8 cellular contexts compared by ENCODE assay signal in genomic region chr18:3585656-3586509, GRCh38.
A peak's percentile ranks its signal among the peaks of the same experiment; 100 is the strongest.
DNase-seq lines count a peak whose midpoint lies in the region; ATAC-seq and TF ChIP-seq lines count a peak whose summit lies in the region.

No MANE protein-coding gene starts in this region.

- ATAC-seq in GM18907 (IDR thresholded peaks at IDR 0.05; ENCODE audit: unreplicated experiment) (peak; percentile 37), HG03432 (IDR thresholded peaks at IDR 0.05; ENCODE audit: unreplicated experiment) (peak; percentile 23)
- ATAC-seq in activated CD4-positive, alpha-beta T cell treated with anti-CD3 and anti-CD28 coated beads for 36 hours = peak; percentile 72

- no peaks in the 10 kb centered on the region for H3K36me3 Mint-ChIP-seq in activated CD4-positive, alpha-beta T cell treated with anti-CD3 and anti-CD28 coated beads for 36 hours (ENCODE audit: low read depth)

- no peak overlapping the region for H3K27ac ChIP-seq in liver (ENCODE audit: low read depth in 1 of 2, low read length in 2 of 2)

- TF ChIP-seq CTCF in AG09319 (IDR thresholded peaks at IDR 0.05; ENCODE audit: low read depth, low read length) = peak; percentile 72
- TF ChIP-seq CTCF in liver (IDR thresholded peaks at IDR 0.05; ENCODE audit: low read depth, low read length, missing input control) = peak; percentile 79

- no peak overlapping the region for H3K4me3 Mint-ChIP-seq in activated CD4-positive, alpha-beta T cell treated with anti-CD3 and anti-CD28 coated beads for 36 hours

- POLR2A ChIA-PET in activated CD4-positive, alpha-beta T cell treated with anti-CD3 and anti-CD28 coated beads for 36 hours (lab: Charles Lee) = interaction anchor here (0.6 to 1.0 kb wide), 3 partner anchors 11 to 138 kb away, joined by 3 to 7 read pairs (median 5); no protein-coding TSS in a partner anchor

- no peaks in the 10 kb centered on the region for H3K9me3 Mint-ChIP-seq in activated CD4-positive, alpha-beta T cell treated with anti-CD3 and anti-CD28 coated beads for 36 hours (ENCODE audit: low read depth)

- intact Hi-C loops in activated CD4-positive, alpha-beta T cell treated with anti-CD3 and anti-CD28 coated beads for 36 hours (cut with DNase I, micrococcal nuclease) = loop anchor here (1.0 to 5.0 kb wide), 9 partner anchors 43 to 931 kb away; partner anchors contain the start of gene SMCHD1 (in 1 of the 2)

- DNase-seq in AG09319 (ENCODE audit: extremely low read depth, low read depth) = no peak
- peak; percentile 97 for DNase-seq in NCI-H510A treated with DMSO at 0.1 percent for 48 hours (lab: John Stamatoyannopoulos, UW)
- DNase-seq in activated CD4-positive, alpha-beta T cell treated with anti-CD3 and anti-CD28 coated beads for 36 hours = peak; percentile 88
- DNase-seq in dedifferentiated amniotic fluid mesenchymal stem cell (ENCODE audit: extremely low spot score) = peak; percentile 41
- DNase-seq in stimulated activated CD8-positive, alpha-beta memory T cell treated with anti-CD3 and anti-CD28 coated beads, Interleukin-2, amount 100 ng/mL, for 48 hours (ENCODE audit: low read depth in 2 of 2) = peak; percentile 55 to 64

- H3K9ac ChIP-seq in liver (ENCODE audit: low read depth in 1 of 2, low read length in 2 of 2) = no peak overlapping the region

- peaks cover 46% of the 10 kb centered on the region for H3K4me1 Mint-ChIP-seq in activated CD4-positive, alpha-beta T cell treated with anti-CD3 and anti-CD28 coated beads for 36 hours

- H3K27ac Mint-ChIP-seq in activated CD4-positive, alpha-beta T cell treated with anti-CD3 and anti-CD28 coated beads for 36 hours = peak overlapping the region; percentile 59

- CTCF ChIA-PET in activated CD4-positive, alpha-beta T cell treated with anti-CD3 and anti-CD28 coated beads for 36 hours (lab: Charles Lee) = interaction anchor here (0.6 to 3.7 kb wide), 43 partner anchors 8 to 609 kb away, joined by 3 to 30 read pairs (median 4); no protein-coding TSS in a partner anchor

- no peaks in the 10 kb centered on the region for H3K4me1 ChIP-seq in liver (ENCODE audit: control insufficient read depth in 4 of 4, insufficient read depth in 4 of 4, low read length in 3 of 4)

- H3K27me3 ChIP-seq in liver (ENCODE audit: control insufficient read depth in 4 of 4, insufficient read depth in 4 of 4, low read length in 3 of 4) = no peaks in the 10 kb centered on the region

- no peaks in the 10 kb centered on the region for H3K36me3 ChIP-seq in liver (ENCODE audit: control insufficient read depth in 4 of 4, insufficient read depth in 3 of 4, low read depth in 1 of 4, low read length in 3 of 4)

- no peaks in the 10 kb centered on the region for H3K27me3 Mint-ChIP-seq in activated CD4-positive, alpha-beta T cell treated with anti-CD3 and anti-CD28 coated beads for 36 hours

- H3K4me3 ChIP-seq in liver (ENCODE audit: low read depth in 1 of 3, low read length in 3 of 3) = no peak overlapping the region

- 43% methylated on average over 12 of the region's 12 CpGs for WGBS in liver

- TF ChIP-seq RAD21 in liver (IDR thresholded peaks at IDR 0.05) = peak; percentile 93 to 99

- no peaks in the 10 kb centered on the region for H3K9me3 ChIP-seq in liver (ENCODE audit: control insufficient read depth in 4 of 4, low read length in 3 of 4)

TF ChIP-seq in liver, 16 proteins besides CTCF, POLR2A, EP300 and RAD21:
- TF ChIP-seq HNF4G (IDR thresholded peaks at IDR 0.05) (no peak), JUND (IDR thresholded peaks at IDR 0.05) (no peak), GABPA (IDR thresholded peaks at IDR 0.05 in 1 of 2, conservative IDR thresholded peaks at IDR 0.05 in 1 of 2) (no peak), ZBTB33 (IDR thresholded peaks at IDR 0.05) (no peak), TAF1 (conservative IDR thresholded peaks at IDR 0.05) (no peak), EGR1 (IDR thresholded peaks at IDR 0.05; ENCODE audit: low read depth in 2 of 2) (no peak), MAX (IDR thresholded peaks at IDR 0.05) (no peak), ATF3 (IDR thresholded peaks at IDR 0.05) (no peak), NR2F2 (IDR thresholded peaks at IDR 0.05) (no peak), YY1 (IDR thresholded peaks at IDR 0.05) (peak; percentile 19), HNF4A (conservative IDR thresholded peaks at IDR 0.05) (peak; percentile 5 to 44), REST (IDR thresholded peaks at IDR 0.05) (no peak), FOXA1 (IDR thresholded peaks at IDR 0.05) (no peak), RXRA (IDR thresholded peaks at IDR 0.05) (peak; percentile 24 to 63), FOXA2 (IDR thresholded peaks at IDR 0.05) (no peak), SP1 (IDR thresholded peaks at IDR 0.05) (peak; percentile 24)
